ENCODE assay signal across 1 cellular context in the genomic region with DNA sequence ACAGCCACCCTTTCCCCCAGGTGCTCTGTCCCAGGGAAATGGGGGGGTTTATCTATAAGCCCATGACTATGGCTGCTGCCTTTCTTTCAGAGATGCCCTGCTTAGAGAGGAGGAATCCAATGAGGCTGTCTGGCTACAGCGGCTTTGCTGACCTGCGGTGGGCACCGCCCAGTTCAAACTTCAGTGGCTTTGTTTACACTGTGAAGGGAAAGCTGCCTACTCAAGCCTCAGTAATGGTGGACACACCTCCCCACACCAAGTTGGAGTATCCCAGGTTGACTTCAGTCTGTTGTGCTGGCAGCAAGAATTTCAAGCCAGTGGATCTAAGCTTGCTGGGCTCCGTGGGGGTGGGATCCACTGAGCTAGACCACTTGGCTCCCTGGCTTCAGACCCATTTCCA.
TF ChIP-seq lines count a peak whose summit lies in the region.

No MANE protein-coding gene starts in this region.

TF ChIP-seq in HepG2, 621 proteins besides CTCF, POLR2A, EP300 and RAD21:
- TF ChIP-seq, protein P1, sequence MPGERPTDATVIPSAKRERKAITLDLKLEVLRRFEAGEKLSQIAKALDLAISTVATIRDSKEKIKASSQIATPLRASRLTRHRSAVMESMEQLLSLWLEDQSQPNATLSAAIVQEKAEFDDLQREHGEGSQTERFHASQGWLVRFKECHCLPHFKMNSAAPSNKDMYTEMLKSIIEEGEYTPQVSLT (CRISPR knock-in tag; IDR thresholded peaks at IDR 0.05; ENCODE audit: borderline replicate concordance, low read depth) = no peak
- TF ChIP-seq ZMYM4 (CRISPR knock-in tag; IDR thresholded peaks at IDR 0.05) (0 out of 2 replicates have a peak, but pooled peaks have one; percentile 25), HNF4A (CRISPR knock-in tag; IDR thresholded peaks at IDR 0.05) (peak; percentile 38; the same call in 1 of the 2 replicates), ZNF644 (CRISPR knock-in tag; IDR thresholded peaks at IDR 0.05; ENCODE audit: low read depth) (peak; percentile 59; the same call in 1 of the 2 replicates), FOXA1 (IDR thresholded peaks at IDR 0.05) (no peak), FOXA1 (CRISPR knock-in tag; IDR thresholded peaks at IDR 0.05) (peak; percentile 53), ZSCAN30 (CRISPR knock-in tag; IDR thresholded peaks at IDR 0.05) (no peak), TEAD3 (CRISPR knock-in tag; optimal IDR thresholded peaks at IDR 0.05; ENCODE audit: borderline replicate concordance) (no peak)
- TF ChIP-seq, protein P2, sequence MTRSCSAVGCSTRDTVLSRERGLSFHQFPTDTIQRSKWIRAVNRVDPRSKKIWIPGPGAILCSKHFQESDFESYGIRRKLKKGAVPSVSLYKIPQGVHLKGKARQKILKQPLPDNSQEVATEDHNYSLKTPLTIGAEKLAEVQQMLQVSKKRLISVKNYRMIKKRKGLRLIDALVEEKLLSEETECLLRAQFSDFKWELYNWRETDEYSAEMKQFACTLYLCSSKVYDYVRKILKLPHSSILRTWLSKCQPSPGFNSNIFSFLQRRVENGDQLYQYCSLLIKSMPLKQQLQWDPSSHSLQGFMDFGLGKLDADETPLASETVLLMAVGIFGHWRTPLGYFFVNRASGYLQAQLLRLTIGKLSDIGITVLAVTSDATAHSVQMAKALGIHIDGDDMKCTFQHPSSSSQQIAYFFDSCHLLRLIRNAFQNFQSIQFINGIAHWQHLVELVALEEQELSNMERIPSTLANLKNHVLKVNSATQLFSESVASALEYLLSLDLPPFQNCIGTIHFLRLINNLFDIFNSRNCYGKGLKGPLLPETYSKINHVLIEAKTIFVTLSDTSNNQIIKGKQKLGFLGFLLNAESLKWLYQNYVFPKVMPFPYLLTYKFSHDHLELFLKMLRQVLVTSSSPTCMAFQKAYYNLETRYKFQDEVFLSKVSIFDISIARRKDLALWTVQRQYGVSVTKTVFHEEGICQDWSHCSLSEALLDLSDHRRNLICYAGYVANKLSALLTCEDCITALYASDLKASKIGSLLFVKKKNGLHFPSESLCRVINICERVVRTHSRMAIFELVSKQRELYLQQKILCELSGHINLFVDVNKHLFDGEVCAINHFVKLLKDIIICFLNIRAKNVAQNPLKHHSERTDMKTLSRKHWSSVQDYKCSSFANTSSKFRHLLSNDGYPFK (CRISPR knock-in tag; IDR thresholded peaks at IDR 0.05; ENCODE audit: borderline replicate concordance) = 0 out of 2 replicates have a peak, but pooled peaks have one; percentile 17
- TF ChIP-seq, protein P3, sequence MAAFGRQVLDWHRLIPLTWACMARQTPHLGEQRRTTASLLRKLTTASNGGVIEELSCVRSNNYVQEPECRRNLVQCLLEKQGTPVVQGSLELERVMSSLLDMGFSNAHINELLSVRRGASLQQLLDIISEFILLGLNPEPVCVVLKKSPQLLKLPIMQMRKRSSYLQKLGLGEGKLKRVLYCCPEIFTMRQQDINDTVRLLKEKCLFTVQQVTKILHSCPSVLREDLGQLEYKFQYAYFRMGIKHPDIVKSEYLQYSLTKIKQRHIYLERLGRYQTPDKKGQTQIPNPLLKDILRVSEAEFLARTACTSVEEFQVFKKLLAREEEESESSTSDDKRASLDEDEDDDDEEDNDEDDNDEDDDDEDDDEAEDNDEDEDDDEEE (CRISPR knock-in tag; IDR thresholded peaks at IDR 0.05) = no peak
